In genomic region chr19:46015961-46016425, GRCh38 we compare ENCODE assay signal across 9 cellular contexts. TPM values are rescaled to one million over a fixed set of nuclear protein-coding genes. Genes with fewer than 3 reads are reported as not detected.
DNase-seq lines count a peak whose midpoint lies in the region; ATAC-seq lines count a peak whose summit lies in the region.
"Had no signal": no experiment of that assay in that cellular context is flagged by ENCODE, and none has a peak within 500 bp of the region (broad histone marks: within the 10 kb centered on the region; RNA-seq: fewer than 3 reads in every experiment).

No MANE protein-coding gene starts in this region.

- H3K4me1 Mint-ChIP-seq in effector memory CD8-positive, alpha-beta T cell (ENCODE audit: low read depth in 2 of 2) = peaks cover 16 to 17% of the 10 kb centered on the region in 2 donors
- H3K4me1 Mint-ChIP-seq in naive thymus-derived CD8-positive, alpha-beta T cell = peaks cover 8 to 27% (median 18%) of the 10 kb centered on the region in 4 donors

- no peaks in the 10 kb centered on the region for H3K36me3 ChIP-seq in aorta (ENCODE audit: control insufficient read depth in 1 of 2, insufficient read depth in 2 of 2, low read length in 1 of 2)

- POLR2A ChIA-PET in naive thymus-derived CD8-positive, alpha-beta T cell (lab: Charles Lee) = interaction anchor here (0.6 kb wide), 1 partner anchor 247 kb away, joined by 4 read pairs; the partner anchor contains the start of gene SIX5

- H3K27me3 ChIP-seq in aorta (ENCODE audit: control insufficient read depth in 1 of 2, insufficient read depth in 2 of 2, low read length in 1 of 2) = no peaks in the 10 kb centered on the region

- H3K27ac Mint-ChIP-seq in effector memory CD8-positive, alpha-beta T cell = peak overlapping the region; percentile 76 to 80
- H3K27ac Mint-ChIP-seq in naive thymus-derived CD8-positive, alpha-beta T cell = peak overlapping the region in 5 of 10 donors; percentile 34 to 87 (median 48)

- H3K36me3 Mint-ChIP-seq in effector memory CD8-positive, alpha-beta T cell (ENCODE audit: insufficient read depth) = peaks cover 6% of the 10 kb centered on the region
- H3K36me3 Mint-ChIP-seq in naive thymus-derived CD8-positive, alpha-beta T cell = peaks cover 0 to 14% (median 0%) of the 10 kb centered on the region in 3 donors

- no peak overlapping the region for H3K27ac ChIP-seq in aorta (ENCODE audit: low read depth in 1 of 2, low read length in 2 of 2)

- peak overlapping the region; percentile 83 to 90 for H3K4me3 Mint-ChIP-seq in effector memory CD8-positive, alpha-beta T cell
- peak overlapping the region; percentile 81 to 93 (median 90) for H3K4me3 Mint-ChIP-seq in naive thymus-derived CD8-positive, alpha-beta T cell

- peak; percentile 9 for DNase-seq in NCI-H1694 treated with DMSO at 0.1 percent for 48 hours (lab: John Stamatoyannopoulos, UW)
- no peak for DNase-seq in NCI-H1694 (lab: John Stamatoyannopoulos, UW)
- peak; percentile 57 for DNase-seq in activated CD4-positive, alpha-beta T cell treated with anti-CD3 and anti-CD28 coated beads for 48 hours
- DNase-seq in effector memory CD8-positive, alpha-beta T cell = peak; percentile 29 to 42 (median 34)
- peak in 8 of 10 donors; percentile 27 to 71 (median 42) for DNase-seq in naive thymus-derived CD8-positive, alpha-beta T cell
- DNase-seq in aorta = peak in 1 of 2 donors; percentile 44
- DNase-seq in GOT3 (lab: John Stamatoyannopoulos, UW) = no peak

- intact Hi-C loops in aorta (cut with DNase I) = no loop called here

- peaks cover 4 to 9% of the 10 kb centered on the region in 2 donors for H3K27me3 Mint-ChIP-seq in effector memory CD8-positive, alpha-beta T cell
- peaks cover 5 to 12% (median 9%) of the 10 kb centered on the region in 5 donors for H3K27me3 Mint-ChIP-seq in naive thymus-derived CD8-positive, alpha-beta T cell

- no peaks in the 10 kb centered on the region for H3K9me3 ChIP-seq in aorta (ENCODE audit: control insufficient read depth, low read length)

- 1 to 2% methylated on average over 20 to 54 of the region's 54 CpGs for whole genome bisulfite sequencing in aorta, 2 donors

- no peaks in the 10 kb centered on the region for H3K9me3 Mint-ChIP-seq in effector memory CD8-positive, alpha-beta T cell
- H3K9me3 Mint-ChIP-seq in naive thymus-derived CD8-positive, alpha-beta T cell = no peaks in the 10 kb centered on the region

- no peaks in the 10 kb centered on the region for H3K4me1 ChIP-seq in aorta (ENCODE audit: control insufficient read depth in 1 of 2, insufficient read depth in 2 of 2, low read length in 2 of 2)

- peak overlapping the region; percentile 41 to 69 for H3K4me3 ChIP-seq in aorta (ENCODE audit: low read length in 2 of 2)

- ATAC-seq in effector memory CD8-positive, alpha-beta T cell (replicated peaks) = peak; percentile 68
- ATAC-seq in naive thymus-derived CD8-positive, alpha-beta T cell = peak; percentile 58 to 63
- ATAC-seq in aorta (ENCODE audit: low FRiP score) = peak; percentile 34
- no peak for ATAC-seq in HG02970 (IDR thresholded peaks at IDR 0.05; ENCODE audit: low FRiP score, unreplicated experiment)

RNA-seq across cellular contexts. Expression of gene PGLYRP1, which starts 6.9 kb away (rescaled TPM):
- total RNA-seq in naive thymus-derived CD8-positive, alpha-beta T cell = not detected
- not detected for polyA plus RNA-seq in naive thymus-derived CD8-positive, alpha-beta T cell
- total RNA-seq in aorta = 1 to 10 TPM in 1 of 2 donors, not detected in 1; 1.4 TPM
- 1 to 10 TPM in 1 of 2 donors, not detected in 1; 1.9 TPM for polyA plus RNA-seq in aorta
- total RNA-seq: T-helper 1 cell treated with Interleukin-12 subunit alpha and Interleukin-12 subunit beta and Interleukin-4 antibody, amounts not matched to agents 30 ng/mL and 1 ng/mL, for 36 hours had no signal

RNA-seq across cellular contexts. Expression of gene CCDC61, which starts 20.7 kb away (rescaled TPM):
- 10 to 100 TPM; 32.5 to 38.9 TPM for total RNA-seq in naive thymus-derived CD8-positive, alpha-beta T cell
- polyA plus RNA-seq in naive thymus-derived CD8-positive, alpha-beta T cell = 10 to 100 TPM in 1 of 3 donors, 1 to 10 TPM in 2; 7.9 to 12.1 (median 8.6) TPM
- 10 to 100 TPM; 11.7 to 24.0 TPM for total RNA-seq in aorta
- polyA plus RNA-seq in aorta = 10 to 100 TPM in 1 of 2 donors, under 1 TPM in 1; 0.50 to 19.4 TPM

RNA-seq across cellular contexts. Expression of gene IGFL4, which starts 24.8 kb away (rescaled TPM):
- total RNA-seq in naive thymus-derived CD8-positive, alpha-beta T cell = not detected
- polyA plus RNA-seq in naive thymus-derived CD8-positive, alpha-beta T cell = not detected
- total RNA-seq in aorta = not detected
- not detected for polyA plus RNA-seq in aorta
- total RNA-seq: T-helper 1 cell treated with Interleukin-12 subunit alpha and Interleukin-12 subunit beta and Interleukin-4 antibody, amounts not matched to agents 30 ng/mL and 1 ng/mL, for 36 hours had no signal

RNA-seq across cellular contexts. Expression of gene NOVA2, which starts 42.3 kb away (rescaled TPM):
- total RNA-seq in naive thymus-derived CD8-positive, alpha-beta T cell = not detected
- polyA plus RNA-seq in naive thymus-derived CD8-positive, alpha-beta T cell = not detected
- total RNA-seq in aorta = 10 to 100 TPM in 1 of 2 donors, 1 to 10 TPM in 1; 8.1 to 18.2 TPM
- polyA plus RNA-seq in aorta = under 1 TPM in 1 of 2 donors, not detected in 1; 0.13 TPM

Comparison
In these comparisons a context has a peak if more than half of its experiments do, and no peak if none do; other contexts are left out.
1. DNase-seq: peak in NCI-H1694 treated with DMSO at 0.1 percent for 48 hours (single experiment), activated CD4-positive, alpha-beta T cell treated with anti-CD3 and anti-CD28 coated beads for 48 hours (single experiment), effector memory CD8-positive, alpha-beta T cell (3 of 3) and naive thymus-derived CD8-positive, alpha-beta T cell (8 of 10); none in NCI-H1694 (single experiment) and GOT3 (single experiment).